10 cellular contexts compared by ENCODE assay signal in genomic region chr19:47419037-47419783, GRCh38. TPM values are rescaled to one million over a fixed set of nuclear protein-coding genes. Genes with fewer than 3 reads are reported as not detected.
A peak's percentile ranks its signal among the peaks of the same experiment; 100 is the strongest.
DNase-seq lines count a peak whose midpoint lies in the region; ATAC-seq, FAIRE-seq and TF ChIP-seq lines count a peak whose summit lies in the region.
"Had no signal": no experiment of that assay in that cellular context is flagged by ENCODE, and none has a peak within 500 bp of the region (broad histone marks: within the 10 kb centered on the region; RNA-seq: fewer than 3 reads in every experiment).

MEIS3 (minus strand) TSS chr19:47419527; CDS start chr19:47419081, 446 bp downstream.

- H3K9ac ChIP-seq in rectal smooth muscle tissue (ENCODE audit: low read length) = no peak within 1 kb of the TSS

- peaks cover 3% of the 10 kb centered on the region; the same call in 1 of the 2 replicates for H3F3A ChIP-seq in DOHH2 (ENCODE audit: control insufficient read depth, insufficient read depth)

- ATAC-seq in HG03432 (IDR thresholded peaks at IDR 0.05; ENCODE audit: unreplicated experiment) (no peak), GM21723 (IDR thresholded peaks at IDR 0.05; ENCODE audit: unreplicated experiment) (no peak)

- H3K9me2 ChIP-seq in DOHH2 (replicated peaks; ENCODE audit: control insufficient read depth, low read length) = no peaks in the 10 kb centered on the region

- no peak for FAIRE-seq in frontal cortex (lab: Jason Lieb, UNC)

- POLR2A ChIA-PET in RWPE1 (lab: Yijun Ruan, JAX; ENCODE audit: low non-redundant PET) = no interaction called here

- no peak for DNase-seq in RWPE1 (ENCODE audit: low spot score)
- DNase-seq in frontal cortex (ENCODE audit: low spot score in 2 of 2) = no peak
- no peak for DNase-seq in NCI-H1092 treated with DMSO at 0.1 percent for 48 hours (lab: John Stamatoyannopoulos, UW)
- DNase-seq in nucleus accumbens (lab: John Stamatoyannopoulos, UW) = no peak
- DNase-seq: dermis blood vessel endothelial cell, NCI-H446 treated with DMSO at 0.1 percent for 48 hours had no signal

- no peaks in the 10 kb centered on the region for H4K20me1 ChIP-seq in DOHH2 (ENCODE audit: control insufficient read depth, insufficient read depth, low read depth, low read length)

- peaks cover 10% of the 10 kb centered on the region for H3K79me2 ChIP-seq in DOHH2 (ENCODE audit: control insufficient read depth, low read length)

- H3K4me3 ChIP-seq in DOHH2 (ENCODE audit: low read length) (peak within 1 kb of the TSS; percentile 72), rectal smooth muscle tissue (ENCODE audit: low read length) (peak within 1 kb of the TSS; percentile 31)

- peak within 1 kb of the TSS; percentile 65 for H3K4me2 ChIP-seq in DOHH2 (ENCODE audit: low read length)

- H3K36me3 ChIP-seq in DOHH2 (ENCODE audit: control insufficient read depth, low read length) (peaks cover 8% of the 10 kb centered on the region), rectal smooth muscle tissue (ENCODE audit: control insufficient read depth, insufficient read depth, low read length) (no peaks in the 10 kb centered on the region)

- no peaks in the 10 kb centered on the region for H3K9me3 ChIP-seq in DOHH2 (ENCODE audit: control insufficient read depth, insufficient read depth, low read length)

- TF ChIP-seq CTCF in DOHH2 (IDR thresholded peaks at IDR 0.05; ENCODE audit: low read depth, low read length, poor library complexity, severe bottlenecking) (no peak), RWPE1 (conservative IDR thresholded peaks at IDR 0.05; ENCODE audit: low read depth) (no peak)

- CTCF ChIA-PET in RWPE1 (lab: Yijun Ruan, JAX) = no interaction called here

- H3K27me3 ChIP-seq in DOHH2 (ENCODE audit: control insufficient read depth, low read length) (peaks cover 54% of the 10 kb centered on the region), rectal smooth muscle tissue (ENCODE audit: control insufficient read depth, insufficient read depth, low read length) (peaks cover 51% of the 10 kb centered on the region)

- H3K4me1 ChIP-seq in DOHH2 (ENCODE audit: control insufficient read depth, low read length) = peaks cover 53% of the 10 kb centered on the region
- no peaks in the 10 kb centered on the region for H3K4me1 ChIP-seq in rectal smooth muscle tissue (ENCODE audit: control insufficient read depth, insufficient read depth, low read length)

- H3K27ac ChIP-seq in DOHH2 (ENCODE audit: low read depth, low read length) (0 out of 2 replicates have a peak within 1 kb of the TSS, but pooled peaks have one; percentile 1), RWPE1 (peak within 1 kb of the TSS; percentile 59), rectal smooth muscle tissue (ENCODE audit: low read depth, low read length) (no peak within 1 kb of the TSS)

RNA-seq across cellular contexts. Expression of gene MEIS3, which starts in this region (rescaled TPM):
- total RNA-seq in frontal cortex = 104 TPM
- total RNA-seq: dermis blood vessel endothelial cell had no signal
